20 cellular contexts compared by ENCODE assay signal in genomic region chr2:69422198-69422597, GRCh38.
"Had no signal": no experiment of that assay in that cellular context is flagged by ENCODE, and none has a peak within 500 bp of the region (broad histone marks: within the 10 kb centered on the region; RNA-seq: fewer than 3 reads in every experiment).

No MANE protein-coding gene starts in this region.

- H3K27ac Mint-ChIP-seq: activated CD4-positive, alpha-beta T cell treated with anti-CD3 and anti-CD28 coated beads, Interleukin-2, amount 10 ng/mL, durations not matched to agents 24 days and 14 days had no signal

- FAIRE-seq: bronchial epithelial cell, keratinocyte, urothelium cell line had no signal

- ATAC-seq: effector memory CD8-positive, alpha-beta T cell; left lobe of liver had no signal

- H3K27me3 ChIP-seq: sigmoid colon, tibial nerve had no signal

- H3K27ac ChIP-seq: sigmoid colon, tibial nerve had no signal

- H3K9me3 ChIP-seq: sigmoid colon, tibial nerve had no signal

- DNase-seq: activated CD4-positive, alpha-beta T cell treated with anti-CD3 and anti-CD28 coated beads, Interleukin-2, amount 10 ng/mL, durations not matched to agents 24 days and 14 days; activated naive CD4-positive, alpha-beta T cell; effector memory CD8-positive, alpha-beta T cell; foreskin fibroblast; glutamatergic neuron; hippocampal formation; occipital lobe; posterior cingulate gyrus; sigmoid colon; stimulated activated CD4-positive, alpha-beta T cell treated with anti-CD3 and anti-CD28 coated beads, Interleukin-4, amount 100 ng/mL, for 4 hours; stimulated activated naive CD4-positive, alpha-beta T cell treated with Interleukin-2 at 50 U/mL for 16 hours; substantia nigra; T-helper 1 cell; T-helper 9 cell had no signal

- H3K4me1 ChIP-seq: sigmoid colon had no signal

- H3K27me3 Mint-ChIP-seq: activated CD4-positive, alpha-beta T cell treated with anti-CD3 and anti-CD28 coated beads, Interleukin-2, amount 10 ng/mL, durations not matched to agents 24 days and 14 days; effector memory CD8-positive, alpha-beta T cell had no signal

- H3K4me3 ChIP-seq: lung, sigmoid colon, tibial nerve had no signal

- H3K4me3 Mint-ChIP-seq: activated CD4-positive, alpha-beta T cell treated with anti-CD3 and anti-CD28 coated beads, Interleukin-2, amount 10 ng/mL, durations not matched to agents 24 days and 14 days; effector memory CD8-positive, alpha-beta T cell had no signal

- H3K9me3 Mint-ChIP-seq: activated CD4-positive, alpha-beta T cell treated with anti-CD3 and anti-CD28 coated beads, Interleukin-2, amount 10 ng/mL, durations not matched to agents 24 days and 14 days; effector memory CD8-positive, alpha-beta T cell had no signal
